In the genomic region with DNA sequence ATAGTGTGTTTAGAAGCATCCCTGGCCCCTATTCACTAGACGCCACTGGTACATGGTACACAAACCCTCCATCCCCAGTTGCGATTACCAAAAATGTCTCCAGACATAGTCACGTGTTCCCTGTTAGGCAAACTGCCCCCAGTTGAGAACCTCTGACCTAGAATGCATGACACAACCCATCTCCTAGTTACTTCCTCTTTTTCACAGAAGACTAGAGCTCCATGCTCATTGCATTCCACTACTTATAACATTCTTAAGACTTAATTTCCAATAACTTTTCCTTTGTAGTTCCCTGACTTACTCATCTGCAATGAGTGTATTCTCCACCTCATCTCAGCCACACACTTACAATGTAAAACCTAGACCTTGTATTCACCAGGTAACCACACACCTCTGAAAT, we compare ENCODE assay signal across 1 cellular context.
A peak's percentile ranks its signal among the peaks of the same experiment; 100 is the strongest.
TF ChIP-seq lines count a peak whose summit lies in the region.

No MANE protein-coding gene starts in this region.

TF ChIP-seq in K562, 482 proteins besides CTCF, POLR2A, EP300 and RAD21 (continued from another document and continues in another):
- TF ChIP-seq ZBTB33 (CRISPR knock-in tag; IDR thresholded peaks at IDR 0.05) (no peak), SPI1 (IDR thresholded peaks at IDR 0.05; ENCODE audit: borderline replicate concordance, low read depth, low read length) (peak; percentile 40; the same call in 1 of the 2 replicates), HNRNPLL (IDR thresholded peaks at IDR 0.05; ENCODE audit: low read depth, low read length, poor library complexity, severe bottlenecking) (no peak), DPF2 (IDR thresholded peaks at IDR 0.05) (peak; percentile 36; the same call in 1 of the 2 replicates), ZNF444 (CRISPR knock-in tag; IDR thresholded peaks at IDR 0.05) (no peak), TAF7 (tag; IDR thresholded peaks at IDR 0.05) (no peak), TCF3 (CRISPR knock-in tag; IDR thresholded peaks at IDR 0.05) (no peak), ELK1 (CRISPR knock-in tag; IDR thresholded peaks at IDR 0.05) (no peak), ADNP (tag; IDR thresholded peaks at IDR 0.05) (no peak), ARID2 (IDR thresholded peaks at IDR 0.05) (no peak), USF2 (CRISPR knock-in tag; IDR thresholded peaks at IDR 0.05) (peak; percentile 87), PYGO2 (tag; IDR thresholded peaks at IDR 0.05) (no peak), MTA2 (IDR thresholded peaks at IDR 0.05; ENCODE audit: low read depth) (no peak), HDAC8 (tag; IDR thresholded peaks at IDR 0.05) (no peak), ZNF274 (IDR thresholded peaks at IDR 0.05; ENCODE audit: borderline replicate concordance, low read depth, low read length) (no peak), SAP30 (IDR thresholded peaks at IDR 0.05; ENCODE audit: borderline replicate concordance, insufficient read depth, low read depth, low read length, poor library complexity, severe bottlenecking) (no peak), CBFA2T2 (conservative IDR thresholded peaks at IDR 0.05) (peak; percentile 45; the same call in 1 of the 2 replicates), HIVEP1 (CRISPR knock-in tag; IDR thresholded peaks at IDR 0.05) (no peak), ZNF253 (CRISPR knock-in tag; conservative IDR thresholded peaks at IDR 0.05) (no peak), NUFIP1 (IDR thresholded peaks at IDR 0.05; ENCODE audit: partially characterized antibody) (no peak), ZNF165 (CRISPR knock-in tag; IDR thresholded peaks at IDR 0.05; ENCODE audit: borderline replicate concordance) (no peak), FOXP1 (CRISPR knock-in tag; IDR thresholded peaks at IDR 0.05) (no peak), TCF7 (IDR thresholded peaks at IDR 0.05; ENCODE audit: borderline replicate concordance) (no peak), ZNF707 (CRISPR knock-in tag; conservative IDR thresholded peaks at IDR 0.05) (no peak), HNRNPL (IDR thresholded peaks at IDR 0.05; ENCODE audit: low read depth, low read length) (no peak), HSF4 (CRISPR knock-in tag; IDR thresholded peaks at IDR 0.05; ENCODE audit: borderline replicate concordance) (no peak), PHF20 (IDR thresholded peaks at IDR 0.05; ENCODE audit: partially characterized antibody) (no peak), ZNF280A (IDR thresholded peaks at IDR 0.05; ENCODE audit: low read depth, partially characterized antibody) (no peak), ZBTB17 (CRISPR knock-in tag; IDR thresholded peaks at IDR 0.05) (no peak), SIRT6 (IDR thresholded peaks at IDR 0.05; ENCODE audit: low read depth, low read length) (no peak), MAZ (CRISPR knock-in tag; conservative IDR thresholded peaks at IDR 0.05 in 1 of 2, IDR thresholded peaks at IDR 0.05 in 1 of 2) (peak in 1 of 2 experiments; percentile 37; a peak in 1 of 4 replicates), KDM5B (IDR thresholded peaks at IDR 0.05; ENCODE audit: insufficient replicate concordance, low read depth, low read length) (peak; percentile 26), USF1 (CRISPR knock-in tag; IDR thresholded peaks at IDR 0.05) (peak; percentile 83), CC2D1A (IDR thresholded peaks at IDR 0.05) (peak; percentile 64; the same call in 1 of the 2 replicates), BRD4 (IDR thresholded peaks at IDR 0.05) (no peak), CTBP1 (IDR thresholded peaks at IDR 0.05; ENCODE audit: borderline replicate concordance) (peak; percentile 49), ZNF507 (tag; conservative IDR thresholded peaks at IDR 0.05) (no peak), CHCHD3 (CRISPR knock-in tag; IDR thresholded peaks at IDR 0.05) (no peak), SFPQ (IDR thresholded peaks at IDR 0.05; ENCODE audit: low read depth, low read length) (no peak), E2F3 (CRISPR knock-in tag; IDR thresholded peaks at IDR 0.05) (no peak), ZNF75A (CRISPR knock-in tag; IDR thresholded peaks at IDR 0.05) (no peak), CBX8 (IDR thresholded peaks at IDR 0.05; ENCODE audit: borderline replicate concordance, extremely low read depth, low read depth, low read length, poor library complexity, severe bottlenecking) (no peak), C11orf30 (IDR thresholded peaks at IDR 0.05; ENCODE audit: low read depth) (no peak), HNRNPUL1 (IDR thresholded peaks at IDR 0.05; ENCODE audit: low read length) (no peak), RFX1 (IDR thresholded peaks at IDR 0.05) (no peak), ZFX (CRISPR knock-in tag; IDR thresholded peaks at IDR 0.05) (no peak), NFIX (CRISPR knock-in tag; IDR thresholded peaks at IDR 0.05; ENCODE audit: low read depth) (no peak)
- TF ChIP-seq, protein P1, sequence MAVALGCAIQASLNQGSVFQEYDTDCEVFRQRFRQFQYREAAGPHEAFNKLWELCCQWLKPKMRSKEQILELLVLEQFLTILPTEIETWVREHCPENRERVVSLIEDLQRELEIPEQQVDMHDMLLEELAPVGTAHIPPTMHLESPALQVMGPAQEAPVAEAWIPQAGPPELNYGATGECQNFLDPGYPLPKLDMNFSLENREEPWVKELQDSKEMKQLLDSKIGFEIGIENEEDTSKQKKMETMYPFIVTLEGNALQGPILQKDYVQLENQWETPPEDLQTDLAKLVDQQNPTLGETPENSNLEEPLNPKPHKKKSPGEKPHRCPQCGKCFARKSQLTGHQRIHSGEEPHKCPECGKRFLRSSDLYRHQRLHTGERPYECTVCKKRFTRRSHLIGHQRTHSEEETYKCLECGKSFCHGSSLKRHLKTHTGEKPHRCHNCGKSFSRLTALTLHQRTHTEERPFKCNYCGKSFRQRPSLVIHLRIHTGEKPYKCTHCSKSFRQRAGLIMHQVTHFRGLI (CRISPR knock-in tag; IDR thresholded peaks at IDR 0.05), result no peak
- TF ChIP-seq, protein P2, sequence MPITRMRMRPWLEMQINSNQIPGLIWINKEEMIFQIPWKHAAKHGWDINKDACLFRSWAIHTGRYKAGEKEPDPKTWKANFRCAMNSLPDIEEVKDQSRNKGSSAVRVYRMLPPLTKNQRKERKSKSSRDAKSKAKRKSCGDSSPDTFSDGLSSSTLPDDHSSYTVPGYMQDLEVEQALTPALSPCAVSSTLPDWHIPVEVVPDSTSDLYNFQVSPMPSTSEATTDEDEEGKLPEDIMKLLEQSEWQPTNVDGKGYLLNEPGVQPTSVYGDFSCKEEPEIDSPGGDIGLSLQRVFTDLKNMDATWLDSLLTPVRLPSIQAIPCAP (CRISPR knock-in tag; IDR thresholded peaks at IDR 0.05; ENCODE audit: borderline replicate concordance), result no peak
- TF ChIP-seq, protein P3, sequence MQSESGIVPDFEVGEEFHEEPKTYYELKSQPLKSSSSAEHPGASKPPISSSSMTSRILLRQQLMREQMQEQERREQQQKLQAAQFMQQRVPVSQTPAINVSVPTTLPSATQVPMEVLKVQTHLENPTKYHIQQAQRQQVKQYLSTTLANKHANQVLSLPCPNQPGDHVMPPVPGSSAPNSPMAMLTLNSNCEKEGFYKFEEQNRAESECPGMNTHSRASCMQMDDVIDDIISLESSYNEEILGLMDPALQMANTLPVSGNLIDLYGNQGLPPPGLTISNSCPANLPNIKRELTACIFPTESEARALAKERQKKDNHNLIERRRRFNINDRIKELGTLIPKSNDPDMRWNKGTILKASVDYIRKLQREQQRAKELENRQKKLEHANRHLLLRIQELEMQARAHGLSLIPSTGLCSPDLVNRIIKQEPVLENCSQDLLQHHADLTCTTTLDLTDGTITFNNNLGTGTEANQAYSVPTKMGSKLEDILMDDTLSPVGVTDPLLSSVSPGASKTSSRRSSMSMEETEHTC (IDR thresholded peaks at IDR 0.05), result 0 out of 2 replicates have a peak, but pooled peaks have one; percentile 11
- TF ChIP-seq, protein P4, sequence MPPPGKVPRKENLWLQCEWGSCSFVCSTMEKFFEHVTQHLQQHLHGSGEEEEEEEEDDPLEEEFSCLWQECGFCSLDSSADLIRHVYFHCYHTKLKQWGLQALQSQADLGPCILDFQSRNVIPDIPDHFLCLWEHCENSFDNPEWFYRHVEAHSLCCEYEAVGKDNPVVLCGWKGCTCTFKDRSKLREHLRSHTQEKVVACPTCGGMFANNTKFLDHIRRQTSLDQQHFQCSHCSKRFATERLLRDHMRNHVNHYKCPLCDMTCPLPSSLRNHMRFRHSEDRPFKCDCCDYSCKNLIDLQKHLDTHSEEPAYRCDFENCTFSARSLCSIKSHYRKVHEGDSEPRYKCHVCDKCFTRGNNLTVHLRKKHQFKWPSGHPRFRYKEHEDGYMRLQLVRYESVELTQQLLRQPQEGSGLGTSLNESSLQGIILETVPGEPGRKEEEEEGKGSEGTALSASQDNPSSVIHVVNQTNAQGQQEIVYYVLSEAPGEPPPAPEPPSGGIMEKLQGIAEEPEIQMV (tag; conservative IDR thresholded peaks at IDR 0.05; ENCODE audit: low read depth), result no peak
- TF ChIP-seq, protein P5, sequence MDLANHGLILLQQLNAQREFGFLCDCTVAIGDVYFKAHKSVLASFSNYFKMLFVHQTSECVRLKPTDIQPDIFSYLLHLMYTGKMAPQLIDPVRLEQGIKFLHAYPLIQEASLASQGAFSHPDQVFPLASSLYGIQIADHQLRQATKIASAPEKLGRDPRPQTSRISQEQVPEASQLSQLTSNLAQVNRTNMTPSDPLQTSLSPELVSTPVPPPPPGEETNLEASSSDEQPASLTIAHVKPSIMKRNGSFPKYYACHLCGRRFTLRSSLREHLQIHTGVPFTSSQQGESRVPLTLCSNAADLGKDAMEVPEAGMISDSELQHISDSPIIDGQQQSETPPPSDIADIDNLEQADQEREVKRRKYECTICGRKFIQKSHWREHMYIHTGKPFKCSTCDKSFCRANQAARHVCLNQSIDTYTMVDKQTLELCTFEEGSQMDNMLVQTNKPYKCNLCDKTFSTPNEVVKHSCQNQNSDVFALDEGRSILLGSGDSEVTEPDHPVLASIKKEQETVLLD (IDR thresholded peaks at IDR 0.05), result no peak
